ENCODE assay signal across 13 cellular contexts in the genomic region with DNA sequence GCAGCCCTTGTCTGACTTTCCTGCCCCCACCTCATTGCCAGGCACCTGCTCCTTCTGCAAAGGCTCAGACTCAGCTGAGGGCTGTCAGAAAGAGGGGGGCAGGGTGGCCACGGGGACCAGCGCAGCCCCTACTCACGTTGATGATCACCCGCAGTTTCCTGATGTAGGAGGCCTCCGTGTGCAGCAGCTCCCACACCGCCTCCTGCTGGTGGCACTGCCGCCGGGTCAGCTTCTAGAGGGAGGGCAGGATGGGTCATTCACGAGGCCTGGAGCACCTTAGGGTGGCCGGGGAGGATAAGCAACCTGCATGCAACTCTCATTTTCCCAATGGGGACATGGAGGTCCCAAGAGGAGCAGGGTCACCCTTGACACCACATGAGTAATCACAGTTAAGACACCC. TPM values are rescaled to one million over a fixed set of nuclear protein-coding genes. Genes with fewer than 3 reads are reported as not detected.
A peak's percentile ranks its signal among the peaks of the same experiment; 100 is the strongest.
DNase-seq lines count a peak whose midpoint lies in the region; ATAC-seq and TF ChIP-seq lines count a peak whose summit lies in the region.
"Had no signal": no experiment of that assay in that cellular context is flagged by ENCODE, and none has a peak within 500 bp of the region (broad histone marks: within the 10 kb centered on the region; RNA-seq: fewer than 3 reads in every experiment).

No MANE protein-coding gene starts in this region.

- H3K36me3 ChIP-seq in DOHH2 (ENCODE audit: control insufficient read depth, low read length) (no peaks in the 10 kb centered on the region), Karpas-422 (ENCODE audit: insufficient read depth, low read length) (no peaks in the 10 kb centered on the region)

- H3K9me2 ChIP-seq in DOHH2 (replicated peaks; ENCODE audit: control insufficient read depth, low read length), result no peaks in the 10 kb centered on the region
- no peaks in the 10 kb centered on the region for H3K9me2 ChIP-seq in Karpas-422 (replicated peaks; ENCODE audit: insufficient read depth, low read length)

- H3K27me3 ChIP-seq in DOHH2 (ENCODE audit: control insufficient read depth, low read length) (no peaks in the 10 kb centered on the region), Karpas-422 (ENCODE audit: low read length) (no peaks in the 10 kb centered on the region)

- H3K79me2 ChIP-seq in DOHH2 (ENCODE audit: control insufficient read depth, low read length), result no peaks in the 10 kb centered on the region
- no peaks in the 10 kb centered on the region for H3K79me2 ChIP-seq in Karpas-422 (ENCODE audit: low read length)

- H3K27ac ChIP-seq in DOHH2 (ENCODE audit: low read depth, low read length), result no peak overlapping the region
- H3K27ac ChIP-seq in Karpas-422 (ENCODE audit: low read length), result no peak overlapping the region

- ATAC-seq in esophagus mucosa, result no peak
- ATAC-seq in stimulated activated memory B cell treated with anti-CD40 and anti-IgM and Interleukin-4, amounts not matched to agents 10 μg/mL and 1 μg/mL and 100 μg/mL, for 72 hours, result no peak
- ATAC-seq: stimulated activated naive B cell treated with anti-CD40 and anti-IgM and Interleukin-4, amounts not matched to agents 10 μg/mL and 1 μg/mL and 100 μg/mL, for 72 hours had no signal

- H3K4me3 ChIP-seq in DOHH2 (ENCODE audit: low read length) (no peak overlapping the region), Karpas-422 (ENCODE audit: low read length) (no peak overlapping the region)

- H3K4me2 ChIP-seq in DOHH2 (ENCODE audit: low read length), result no peak overlapping the region
- H3K4me2 ChIP-seq in Karpas-422 (ENCODE audit: low read depth, low read length, poor library complexity, severe bottlenecking), result no peak overlapping the region

- H3K9ac ChIP-seq in Karpas-422 (ENCODE audit: low read length), result no peak overlapping the region

- DNase-seq in Karpas-422 (peak; percentile 68), chondrocyte (ENCODE audit: low spot score) (no peak), neural crest cell (ENCODE audit: low read depth, low spot score) (no peak), GDM1 (lab: John Stamatoyannopoulos, UW) (no peak), DMS114 treated with DMSO at 0.1 percent for 48 hours (lab: John Stamatoyannopoulos, UW; ENCODE audit: unreplicated experiment) (no peak)
- DNase-seq: stimulated activated CD4-positive, alpha-beta T cell treated with anti-CD3 and anti-CD28 coated beads, Interleukin-12 subunit alpha, Interleukin-12 subunit beta, amount 100 ng/mL, for 4 hours; stimulated activated naive B cell treated with anti-CD40 and anti-IgM and Interleukin-4, amounts not matched to agents 10 μg/mL and 1 μg/mL and 100 μg/mL, for 72 hours had no signal

- H3K4me1 ChIP-seq in DOHH2 (ENCODE audit: control insufficient read depth, low read length), result no peaks in the 10 kb centered on the region
- H3K4me1 ChIP-seq in Karpas-422 (ENCODE audit: low read length), result 0 out of 2 replicates have a peak, but pooled peaks cover 2% of the 10 kb centered on the region

- H3K9me3 ChIP-seq in DOHH2 (ENCODE audit: control insufficient read depth, insufficient read depth, low read length) (no peaks in the 10 kb centered on the region), Karpas-422 (ENCODE audit: low read length) (no peaks in the 10 kb centered on the region)

- H3K27me3 Mint-ChIP-seq in chondrocyte (ENCODE audit: low read depth) (no peaks in the 10 kb centered on the region), neural crest cell (ENCODE audit: low read depth) (no peaks in the 10 kb centered on the region)
- H3K27me3 Mint-ChIP-seq in stimulated activated memory B cell treated with anti-CD40 and anti-IgM and Interleukin-4, amounts not matched to agents 10 μg/mL and 1 μg/mL and 100 μg/mL, for 72 hours, result peaks cover 20% of the 10 kb centered on the region

- H3K27ac Mint-ChIP-seq in chondrocyte (ENCODE audit: unreplicated experiment) (no peak overlapping the region), neural crest cell (ENCODE audit: unreplicated experiment) (no peak overlapping the region)
- H3K27ac Mint-ChIP-seq in stimulated activated memory B cell treated with anti-CD40 and anti-IgM and Interleukin-4, amounts not matched to agents 10 μg/mL and 1 μg/mL and 100 μg/mL, for 72 hours, result no peak overlapping the region
- H3K27ac Mint-ChIP-seq: stimulated activated naive B cell treated with anti-CD40 and anti-IgM and Interleukin-4, amounts not matched to agents 10 μg/mL and 1 μg/mL and 100 μg/mL, for 72 hours had no signal

- no peaks in the 10 kb centered on the region for H3K9me3 Mint-ChIP-seq in chondrocyte (ENCODE audit: low read depth)
- H3K9me3 Mint-ChIP-seq in neural crest cell, result no peaks in the 10 kb centered on the region
- H3K9me3 Mint-ChIP-seq in stimulated activated memory B cell treated with anti-CD40 and anti-IgM and Interleukin-4, amounts not matched to agents 10 μg/mL and 1 μg/mL and 100 μg/mL, for 72 hours, result no peaks in the 10 kb centered on the region
- H3K9me3 Mint-ChIP-seq: stimulated activated naive B cell treated with anti-CD40 and anti-IgM and Interleukin-4, amounts not matched to agents 10 μg/mL and 1 μg/mL and 100 μg/mL, for 72 hours had no signal

- H3K36me3 Mint-ChIP-seq in chondrocyte (ENCODE audit: low read depth) (peaks cover 20% of the 10 kb centered on the region), neural crest cell (ENCODE audit: low read depth) (no peaks in the 10 kb centered on the region)
- H3K36me3 Mint-ChIP-seq in stimulated activated memory B cell treated with anti-CD40 and anti-IgM and Interleukin-4, amounts not matched to agents 10 μg/mL and 1 μg/mL and 100 μg/mL, for 72 hours, result no peaks in the 10 kb centered on the region
- H3K36me3 Mint-ChIP-seq: stimulated activated naive B cell treated with anti-CD40 and anti-IgM and Interleukin-4, amounts not matched to agents 10 μg/mL and 1 μg/mL and 100 μg/mL, for 72 hours had no signal

- no peaks in the 10 kb centered on the region for H4K20me1 ChIP-seq in DOHH2 (ENCODE audit: control insufficient read depth, insufficient read depth, low read depth, low read length)
- 0 out of 2 replicates have a peak, but pooled peaks cover 4% of the 10 kb centered on the region for H4K20me1 ChIP-seq in Karpas-422 (ENCODE audit: insufficient read depth, low read depth, low read length)

- H3K4me1 Mint-ChIP-seq in chondrocyte (ENCODE audit: low read depth) (no peaks in the 10 kb centered on the region), neural crest cell (peaks cover 9% of the 10 kb centered on the region)
- peaks cover 11% of the 10 kb centered on the region for H3K4me1 Mint-ChIP-seq in stimulated activated memory B cell treated with anti-CD40 and anti-IgM and Interleukin-4, amounts not matched to agents 10 μg/mL and 1 μg/mL and 100 μg/mL, for 72 hours

- peak; percentile 63 for TF ChIP-seq CTCF in DOHH2 (IDR thresholded peaks at IDR 0.05; ENCODE audit: low read depth, low read length, poor library complexity, severe bottlenecking)
- peak; percentile 64 for TF ChIP-seq CTCF in chondrocyte (IDR thresholded peaks at IDR 0.05)
- peak; percentile 54 for TF ChIP-seq CTCF in neural crest cell (conservative IDR thresholded peaks at IDR 0.05)

- H3K4me3 Mint-ChIP-seq in chondrocyte (ENCODE audit: unreplicated experiment) (no peak overlapping the region), neural crest cell (no peak overlapping the region)
- H3K4me3 Mint-ChIP-seq in stimulated activated memory B cell treated with anti-CD40 and anti-IgM and Interleukin-4, amounts not matched to agents 10 μg/mL and 1 μg/mL and 100 μg/mL, for 72 hours, result no peak overlapping the region
- H3K4me3 Mint-ChIP-seq: stimulated activated naive B cell treated with anti-CD40 and anti-IgM and Interleukin-4, amounts not matched to agents 10 μg/mL and 1 μg/mL and 100 μg/mL, for 72 hours had no signal

- no peak overlapping the region for H2AFZ ChIP-seq in Karpas-422 (ENCODE audit: low read length)

- no peaks in the 10 kb centered on the region for H3F3A ChIP-seq in DOHH2 (ENCODE audit: control insufficient read depth, insufficient read depth)

RNA-seq across cellular contexts. Expression of a gene that starts 6.4 kb away (rescaled TPM):
- total RNA-seq in Karpas-422 (2014; rRNA removed; shearing (Covaris generic); ENCODE audit: low replicate concordance), result 0.58 TPM in 1 of 2 replicates, not detected in the other
- total RNA-seq in chondrocyte (20.1 to 32.4 TPM (median 21.4 TPM) in 3 replicates), neural crest cell (23.4 and 26.1 TPM in 2 replicates), esophagus mucosa (13.1 TPM)

RNA-seq across cellular contexts. Expression of a gene that starts 19.1 kb away (rescaled TPM):
- 0.25 TPM in 1 of 2 replicates, not detected in the other for total RNA-seq in Karpas-422 (2014; rRNA removed; shearing (Covaris generic); ENCODE audit: low replicate concordance)
- total RNA-seq in chondrocyte (32.4 to 50.5 TPM (median 33.6 TPM) in 3 replicates), neural crest cell (28.9 and 31.7 TPM in 2 replicates), esophagus mucosa (24.4 TPM)

RNA-seq across cellular contexts. Expression of a gene that starts 47.8 kb away (rescaled TPM):
- total RNA-seq in Karpas-422 (2014; rRNA removed; shearing (Covaris generic); ENCODE audit: low replicate concordance), result not detected in 2 replicates
- total RNA-seq in chondrocyte, result 0.57 to 2.5 TPM (median 2.1 TPM) in 3 replicates
- total RNA-seq in neural crest cell, result 1.7 and 4.3 TPM in 2 replicates
- 33.4 TPM for total RNA-seq in esophagus mucosa
- total RNA-seq: Daoy had no signal

RNA-seq across cellular contexts. Expression of a gene that starts 52.7 kb away (rescaled TPM):
- not detected in 2 replicates for total RNA-seq in Karpas-422 (2014; rRNA removed; shearing (Covaris generic); ENCODE audit: low replicate concordance)
- total RNA-seq in chondrocyte, result 0.15 to 0.36 TPM in 2 of 3 replicates, not detected in the other
- 0.07 TPM in 1 of 2 replicates, not detected in the other for total RNA-seq in neural crest cell
- 47.3 TPM for total RNA-seq in esophagus mucosa
- total RNA-seq: Daoy, HT-29, mononuclear cell had no signal

Comparison
In these comparisons a context has a peak if more than half of its experiments do, and no peak if none do; other contexts are left out.
1. RNA of a gene that starts 19.1 kb away (total RNA-seq): 32.4 to 50.5 TPM in chondrocyte, 28.9 to 31.7 TPM in neural crest cell and 24.4 TPM in esophagus mucosa (single experiment); 0.25 TPM in Karpas-422; every median in the first group is over 10 times any median in the second.
2. Peak in every context shown above with its lines, with median percentiles within 50 percentile points of each other: CTCF ChIP-seq.